ENCODE assay signal across 25 cellular contexts in genomic region chrX:110723844-110724243, GRCh38.
A peak's percentile ranks its signal among the peaks of the same experiment; 100 is the strongest.
DNase-seq lines count a peak whose midpoint lies in the region; ATAC-seq, FAIRE-seq and TF ChIP-seq lines count a peak whose summit lies in the region.
"Had no signal": no experiment of that assay in that cellular context is flagged by ENCODE, and none has a peak within 500 bp of the region (broad histone marks: within the 10 kb centered on the region; RNA-seq: fewer than 3 reads in every experiment).

No MANE protein-coding gene starts in this region.

- H2BK12ac ChIP-seq in H9 (ENCODE audit: insufficient read length, low read depth, low read length), result no peak overlapping the region
- H2BK12ac ChIP-seq in trophoblast cell (ENCODE audit: low read length), result no peak overlapping the region

- DNase-seq in H9 (no peak), RPMI7951 (ENCODE audit: low read depth) (peak; percentile 36), astrocyte (ENCODE audit: low read depth) (no peak), neural progenitor cell (ENCODE audit: low spot score) (peak; percentile 23), trophoblast cell (no peak), hepatic stellate cell (ENCODE audit: low spot score) (no peak)
- no peak for DNase-seq in stimulated activated CD4-positive, alpha-beta T cell treated with anti-CD3 and anti-CD28 coated beads, Interleukin-1b, Interleukin-23, amount 100 ng/mL, for 48 hours
- DNase-seq: 8988T; ACHN; AML-193; BE2C; CD4-positive, alpha-beta T cell; CD8-positive, alpha-beta memory T cell; DMS 273 treated with DMSO at 0.1 percent for 48 hours; DMS79; EL; GDM1; HFFc6 had no signal

- H4K20me1 ChIP-seq in H9 (ENCODE audit: control insufficient read depth, insufficient read depth, insufficient read length) (no peaks in the 10 kb centered on the region), astrocyte (ENCODE audit: insufficient read depth, low read length) (no peaks in the 10 kb centered on the region), neural progenitor cell (ENCODE audit: low read depth) (no peaks in the 10 kb centered on the region)
- H4K20me1 ChIP-seq: BLaER1 treated with 17β-estradiol and CSF1 and Interleukin-3, amounts not matched to agents 10 nM and 100 nM had no signal

- H3K23me2 ChIP-seq in H9 (ENCODE audit: insufficient read length, low read depth, low read length, poor library complexity, severe bottlenecking), result no peaks in the 10 kb centered on the region

- no peaks in the 10 kb centered on the region for H3K4me1 ChIP-seq in H9 (ENCODE audit: insufficient read depth, low read length)
- H3K4me1 ChIP-seq in astrocyte (ENCODE audit: insufficient read depth, low read length), result no peaks in the 10 kb centered on the region
- H3K4me1 ChIP-seq in neural progenitor cell, result peaks cover 25% of the 10 kb centered on the region
- H3K4me1 ChIP-seq in trophoblast cell (ENCODE audit: control insufficient read depth in 1 of 2, insufficient read depth in 2 of 2, low read length in 2 of 2), result peaks cover 0 to 7% of the 10 kb centered on the region in 2 experiments
- H3K4me1 ChIP-seq: A549; BE2C; BLaER1 treated with 17β-estradiol and CSF1 and Interleukin-3, amounts not matched to agents 10 nM and 100 nM; HAP-1 had no signal

- no peak overlapping the region for H3K4me3 ChIP-seq in astrocyte (ENCODE audit: insufficient read depth, low read depth, low read length)
- H3K4me3 ChIP-seq in neural progenitor cell, result no peak overlapping the region
- H3K4me3 ChIP-seq in trophoblast cell (ENCODE audit: low read depth, low read length), result no peak overlapping the region
- H3K4me3 ChIP-seq: A549; BLaER1 treated with 17β-estradiol and CSF1 and Interleukin-3, amounts not matched to agents 10 nM and 100 nM; GM12878; GM23338; HAP-1 had no signal

- WGBS in H9 (ENCODE audit: extremely low coverage, insufficient read length, low lambda C conversion rate), result no CpG with 5 or more reads among the region's 2 CpGs
- WGBS in trophoblast cell (ENCODE audit: extremely low coverage, insufficient coverage, insufficient read length), result no CpG with 5 or more reads among the region's 2 CpGs

- H3K9me3 Mint-ChIP-seq in H9 (no peaks in the 10 kb centered on the region), astrocyte (ENCODE audit: unreplicated experiment) (no peaks in the 10 kb centered on the region), neural progenitor cell (no peaks in the 10 kb centered on the region)
- H3K9me3 Mint-ChIP-seq: CD4-positive, alpha-beta T cell; CD8-positive, alpha-beta memory T cell; GM23338; HFFc6 had no signal

- no peak overlapping the region for H4K8ac ChIP-seq in H9 (replicated peaks; ENCODE audit: insufficient read length, low read depth, low read length)
- H4K8ac ChIP-seq in trophoblast cell (ENCODE audit: low read depth, low read length), result no peak overlapping the region

- TF ChIP-seq CTCF in H9 (conservative IDR thresholded peaks at IDR 0.05), result no peak
- TF ChIP-seq CTCF in astrocyte (IDR thresholded peaks at IDR 0.05; ENCODE audit: insufficient read depth, low read depth, low read length), result no peak
- no peak for TF ChIP-seq CTCF in neural progenitor cell (IDR thresholded peaks at IDR 0.05)

- H4K5ac ChIP-seq in H9 (ENCODE audit: insufficient read length, low read depth, low read length), result no peak overlapping the region

- H3K23ac ChIP-seq in H9 (ENCODE audit: insufficient read length, low read depth, low read length), result no peak overlapping the region
- H3K23ac ChIP-seq in trophoblast cell (ENCODE audit: low read length), result no peak overlapping the region

- no peak overlapping the region for H2AK5ac ChIP-seq in H9 (ENCODE audit: insufficient read length, low read length)
- no peak overlapping the region for H2AK5ac ChIP-seq in trophoblast cell (ENCODE audit: low read length)

- ATAC-seq in HG02759 (IDR thresholded peaks at IDR 0.05; ENCODE audit: unreplicated experiment), result no peak
- ATAC-seq: A549, GM12878, GM23338 had no signal

- H3K9ac ChIP-seq in H9 (ENCODE audit: extremely low read depth, insufficient read length, low read length), result no peak overlapping the region
- H3K9ac ChIP-seq in astrocyte (ENCODE audit: low read length), result no peak overlapping the region
- H3K9ac ChIP-seq in neural progenitor cell, result no peak overlapping the region
- H3K9ac ChIP-seq in trophoblast cell (ENCODE audit: low read length), result no peak overlapping the region
- H3K9ac ChIP-seq: BLaER1 treated with 17β-estradiol and CSF1 and Interleukin-3, amounts not matched to agents 10 nM and 100 nM had no signal

- H3K9me3 ChIP-seq in H9 (ENCODE audit: control insufficient read depth, low read depth, low read length) (no peaks in the 10 kb centered on the region), astrocyte (ENCODE audit: insufficient read depth, low read depth, low read length) (no peaks in the 10 kb centered on the region), neural progenitor cell (ENCODE audit: low read depth) (peaks cover 4% of the 10 kb centered on the region), trophoblast cell (ENCODE audit: insufficient read depth, low read depth, low read length) (no peaks in the 10 kb centered on the region)
- H3K9me3 ChIP-seq: A549; BE2C; BLaER1 treated with 17β-estradiol and CSF1 and Interleukin-3, amounts not matched to agents 10 nM and 100 nM; HAP-1 had no signal

- H3K27ac Mint-ChIP-seq in H9 (peak overlapping the region in 2 of 3 experiments; percentile 39 to 87; a peak in 3 of 7 replicates), astrocyte (ENCODE audit: unreplicated experiment) (no peak overlapping the region), neural progenitor cell (no peak overlapping the region)
- H3K27ac Mint-ChIP-seq: CD14-positive monocyte; CD4-positive, alpha-beta T cell; CD8-positive, alpha-beta memory T cell; GM23338; HFFc6 had no signal

- H2BK15ac ChIP-seq in H9 (ENCODE audit: low read depth, low read length), result no peak overlapping the region

- H3K4me2 ChIP-seq in H9 (ENCODE audit: insufficient read depth, insufficient read length, low read length) (no peak overlapping the region), astrocyte (ENCODE audit: low read length) (no peak overlapping the region), neural progenitor cell (peak overlapping the region; percentile 13), trophoblast cell (ENCODE audit: low read length) (no peak overlapping the region)
- H3K4me2 ChIP-seq: A549; BLaER1 treated with 17β-estradiol and CSF1 and Interleukin-3, amounts not matched to agents 10 nM and 100 nM; GM23338 had no signal

- no peak overlapping the region for H3T11ph ChIP-seq in H9 (ENCODE audit: low read length)

- FAIRE-seq in astrocyte (lab: Jason Lieb, UNC), result peak; percentile 29
- FAIRE-seq: GM12878 had no signal

- no peaks in the 10 kb centered on the region for H3K36me3 ChIP-seq in astrocyte (ENCODE audit: insufficient read depth, low read length)
- H3K36me3 ChIP-seq in neural progenitor cell, result no peaks in the 10 kb centered on the region
- H3K36me3 ChIP-seq in trophoblast cell (ENCODE audit: control insufficient read depth in 1 of 2, insufficient read depth in 2 of 2, low read length in 2 of 2), result no peaks in the 10 kb centered on the region
- H3K36me3 ChIP-seq: BE2C; BLaER1 treated with 17β-estradiol and CSF1 and Interleukin-3, amounts not matched to agents 10 nM and 100 nM; HAP-1 had no signal

- H3K27me3 ChIP-seq in H9 (ENCODE audit: insufficient read depth, low read length) (no peaks in the 10 kb centered on the region), astrocyte (ENCODE audit: insufficient read depth, low read length) (no peaks in the 10 kb centered on the region), neural progenitor cell (no peaks in the 10 kb centered on the region), trophoblast cell (ENCODE audit: insufficient read depth, low read length) (no peaks in the 10 kb centered on the region)
- H3K27me3 ChIP-seq: BE2C had no signal

- H3K36me3 Mint-ChIP-seq in H9 (ENCODE audit: insufficient read depth in 1 of 3, low read depth in 3 of 3) (no peaks in the 10 kb centered on the region), astrocyte (ENCODE audit: low read depth, unreplicated experiment) (no peaks in the 10 kb centered on the region), neural progenitor cell (no peaks in the 10 kb centered on the region)
- H3K36me3 Mint-ChIP-seq: CD14-positive monocyte; CD8-positive, alpha-beta memory T cell had no signal

- H3F3A ChIP-seq in neural progenitor cell (ENCODE audit: low read depth), result peaks cover 9% of the 10 kb centered on the region

- H4K91ac ChIP-seq in H9 (ENCODE audit: insufficient read length, low read depth, low read length) (no peak overlapping the region), trophoblast cell (ENCODE audit: low read depth, low read length) (no peak overlapping the region)

- H3K18ac ChIP-seq in H9 (ENCODE audit: insufficient read length, low read depth, low read length) (no peak overlapping the region), trophoblast cell (ENCODE audit: low read length) (no peak overlapping the region)

- H3K4ac ChIP-seq in H9 (ENCODE audit: low read depth, low read length), result no peak overlapping the region
- no peak overlapping the region for H3K4ac ChIP-seq in trophoblast cell (ENCODE audit: low read depth, low read length)

- H3K4me1 Mint-ChIP-seq in H9 (peaks cover 11 to 14% of the 10 kb centered on the region in 2 experiments; a peak in 3 of 4 replicates), astrocyte (ENCODE audit: low read depth, unreplicated experiment) (peaks cover 8% of the 10 kb centered on the region), neural progenitor cell (peaks cover 21% of the 10 kb centered on the region)
- H3K4me1 Mint-ChIP-seq: CD14-positive monocyte; CD8-positive, alpha-beta memory T cell; GM23338 had no signal

- H3K27me3 Mint-ChIP-seq in H9 (ENCODE audit: low read depth) (no peaks in the 10 kb centered on the region), astrocyte (ENCODE audit: low read depth, unreplicated experiment) (no peaks in the 10 kb centered on the region), neural progenitor cell (ENCODE audit: insufficient read depth, low read depth) (peaks cover 4% of the 10 kb centered on the region)
- H3K27me3 Mint-ChIP-seq: CD4-positive, alpha-beta T cell; CD8-positive, alpha-beta memory T cell had no signal

- H2BK5ac ChIP-seq in H9 (ENCODE audit: insufficient read length, low read length), result no peak overlapping the region
- no peak overlapping the region for H2BK5ac ChIP-seq in trophoblast cell (ENCODE audit: low read depth, low read length, poor library complexity)

- no peak overlapping the region for H3K56ac ChIP-seq in H9 (ENCODE audit: insufficient read length, low read depth, low read length)

- H2BK120ac ChIP-seq in H9 (ENCODE audit: low read depth, low read length, poor library complexity, severe bottlenecking) (no peak overlapping the region), trophoblast cell (ENCODE audit: insufficient read depth, low read length, poor library complexity) (no peak overlapping the region)

- H2BK20ac ChIP-seq in H9 (ENCODE audit: low read depth, low read length, poor library complexity, severe bottlenecking), result no peak overlapping the region

- H3K79me2 ChIP-seq in H9 (ENCODE audit: insufficient read depth, low read length) (no peaks in the 10 kb centered on the region), astrocyte (ENCODE audit: insufficient read depth, low read length) (no peaks in the 10 kb centered on the region), neural progenitor cell (ENCODE audit: low read depth) (no peaks in the 10 kb centered on the region), trophoblast cell (ENCODE audit: control insufficient read depth, insufficient read depth, low read length, poor library complexity) (no peaks in the 10 kb centered on the region)

- no peak overlapping the region for H2AFZ ChIP-seq in H9 (ENCODE audit: low read length)
- no peak overlapping the region for H2AFZ ChIP-seq in astrocyte (ENCODE audit: low read depth, low read length)
- no peak overlapping the region for H2AFZ ChIP-seq in neural progenitor cell (replicated peaks)
- H2AFZ ChIP-seq in trophoblast cell (ENCODE audit: insufficient read depth, low read length, poor library complexity), result no peak overlapping the region
- H2AFZ ChIP-seq: GM23338 had no signal

- H3K79me1 ChIP-seq in H9 (ENCODE audit: insufficient read depth, low read depth, low read length, poor library complexity, severe bottlenecking) (no peaks in the 10 kb centered on the region), trophoblast cell (ENCODE audit: low read length) (no peaks in the 10 kb centered on the region)

- no peak overlapping the region for H3K14ac ChIP-seq in H9 (ENCODE audit: insufficient read depth, low read length)
- no peak overlapping the region for H3K14ac ChIP-seq in trophoblast cell (ENCODE audit: low read length)

- H3K27ac ChIP-seq in H9 (ENCODE audit: insufficient read length, low read depth, low read length) (no peak overlapping the region), astrocyte (ENCODE audit: low read depth, low read length) (no peak overlapping the region), neural progenitor cell (no peak overlapping the region), trophoblast cell (ENCODE audit: low read depth, low read length) (no peak overlapping the region)
- H3K27ac ChIP-seq: A549; BLaER1 treated with 17β-estradiol and CSF1 and Interleukin-3, amounts not matched to agents 10 nM and 100 nM had no signal

- H3K4me3 Mint-ChIP-seq in H9 (no peak overlapping the region), astrocyte (ENCODE audit: unreplicated experiment) (no peak overlapping the region), neural progenitor cell (no peak overlapping the region)
- H3K4me3 Mint-ChIP-seq: CD14-positive monocyte; CD4-positive, alpha-beta T cell; CD8-positive, alpha-beta memory T cell; GM23338; HFFc6 had no signal

- H4K12ac ChIP-seq in trophoblast cell (ENCODE audit: low read depth, low read length), result no peak overlapping the region

Comparison
In these comparisons a context has a peak if more than half of its experiments do, and no peak if none do; other contexts are left out.
1. DNase-seq: peak in RPMI7951 (single experiment) and neural progenitor cell (single experiment); none in H9 (single experiment), astrocyte (single experiment), stimulated activated CD4-positive, alpha-beta T cell treated with anti-CD3 and anti-CD28 coated beads, Interleukin-1b, Interleukin-23, amount 100 ng/mL, for 48 hours (single experiment), trophoblast cell (0 of 2) and hepatic stellate cell (single experiment).
2. H3K27ac Mint-ChIP-seq: peak in H9 (2 of 3); none in astrocyte (single experiment) and neural progenitor cell (single experiment).